Comparison of ENCODE assay signal across 9 cellular contexts in genomic region chr6:149246691-149247384, GRCh38.
A peak's percentile ranks its signal among the peaks of the same experiment; 100 is the strongest.
DNase-seq lines count a peak whose midpoint lies in the region; ATAC-seq and TF ChIP-seq lines count a peak whose summit lies in the region.
"Had no signal": no experiment of that assay in that cellular context is flagged by ENCODE, and none has a peak within 500 bp of the region (broad histone marks: within the 10 kb centered on the region; RNA-seq: fewer than 3 reads in every experiment).

No MANE protein-coding gene starts in this region.

- POLR2A ChIA-PET in CD4-positive, alpha-beta T cell (lab: Charles Lee) = interaction anchor here (0.5 to 0.6 kb wide), 2 partner anchors 12 to 34 kb away, joined by 3 read pairs; no protein-coding TSS in a partner anchor
- POLR2A ChIA-PET in MCF 10A (lab: Yijun Ruan, JAX) = interaction anchor here (0.6 to 0.7 kb wide), 2 partner anchors 69 to 88 kb away, joined by 3 to 4 read pairs; no protein-coding TSS in a partner anchor

- H3K27me3 ChIP-seq in CD4-positive, alpha-beta T cell (ENCODE audit: control insufficient read depth, insufficient read depth, low read length) = no peaks in the 10 kb centered on the region
- no peaks in the 10 kb centered on the region for H3K27me3 ChIP-seq in dorsolateral prefrontal cortex
- H3K27me3 ChIP-seq: ovary had no signal

- H3K36me3 Mint-ChIP-seq in endothelial cell (ENCODE audit: low read depth, unreplicated experiment) = peaks cover 13% of the 10 kb centered on the region
- H3K36me3 Mint-ChIP-seq in CD4-positive, alpha-beta T cell (ENCODE audit: low read depth) = no peaks in the 10 kb centered on the region
- peaks cover 4% of the 10 kb centered on the region for H3K36me3 Mint-ChIP-seq in MCF 10A (ENCODE audit: insufficient read depth, unreplicated experiment)

- in situ Hi-C loops in GM13977 (cut with MboI; ENCODE audit: low pct_unique_long_range_greater_than_20kb, low sequenced_read_pairs, unreplicated experiment) = no loop called here

- H3K27me3 Mint-ChIP-seq in endothelial cell (ENCODE audit: unreplicated experiment) (peaks cover 5% of the 10 kb centered on the region), MCF 10A (ENCODE audit: insufficient read depth, unreplicated experiment) (no peaks in the 10 kb centered on the region)
- H3K27me3 Mint-ChIP-seq in CD4-positive, alpha-beta T cell = no peaks in the 10 kb centered on the region

- CTCF ChIA-PET in CD4-positive, alpha-beta T cell (lab: Charles Lee) = no interaction called here
- CTCF ChIA-PET in MCF 10A (lab: Yijun Ruan, JAX) = no interaction called here

- BruUV-seq in MCF 10A (replicated peaks; lab: Mats Ljungman, UMichigan) = no TSS peak

- H3K9me3 Mint-ChIP-seq in endothelial cell (ENCODE audit: unreplicated experiment) (no peaks in the 10 kb centered on the region), MCF 10A (ENCODE audit: unreplicated experiment) (no peaks in the 10 kb centered on the region)
- H3K9me3 Mint-ChIP-seq in CD4-positive, alpha-beta T cell = no peaks in the 10 kb centered on the region

- peaks cover 27% of the 10 kb centered on the region for H3K4me1 Mint-ChIP-seq in endothelial cell (ENCODE audit: unreplicated experiment)
- H3K4me1 Mint-ChIP-seq in CD4-positive, alpha-beta T cell (ENCODE audit: low read depth) = peaks cover 33% of the 10 kb centered on the region
- H3K4me1 Mint-ChIP-seq in MCF 10A (ENCODE audit: insufficient read depth, unreplicated experiment) = peaks cover 22% of the 10 kb centered on the region

- H3K4me3 Mint-ChIP-seq in endothelial cell (ENCODE audit: unreplicated experiment) (no peak overlapping the region), MCF 10A (ENCODE audit: unreplicated experiment) (no peak overlapping the region)
- no peak overlapping the region for H3K4me3 Mint-ChIP-seq in CD4-positive, alpha-beta T cell

- DNase-seq in GM13977 (ENCODE audit: low spot score) = peak; percentile 36
- DNase-seq in endothelial cell (ENCODE audit: low spot score) = no peak
- DNase-seq in sciatic nerve (ENCODE audit: low spot score) = no peak
- no peak for DNase-seq in CD4-positive, alpha-beta T cell
- DNase-seq in dorsolateral prefrontal cortex = no peak
- no peak for DNase-seq in MCF 10A (ENCODE audit: unreplicated experiment)
- DNase-seq: ovary had no signal

- peak; percentile 98 for ATAC-seq in GM21423 (IDR thresholded peaks at IDR 0.05; ENCODE audit: unreplicated experiment)
- peak; percentile 94 for ATAC-seq in HG03442 (IDR thresholded peaks at IDR 0.05; ENCODE audit: unreplicated experiment)
- ATAC-seq in sciatic nerve = no peak
- ATAC-seq in CD4-positive, alpha-beta T cell (ENCODE audit: poor library complexity) = no peak

- H3K27ac ChIP-seq in CD4-positive, alpha-beta T cell (ENCODE audit: low read depth, low read length) = no peak overlapping the region
- peak overlapping the region in 19 of 59 donors; percentile 3 to 62 (median 32) for H3K27ac ChIP-seq in dorsolateral prefrontal cortex
- H3K27ac ChIP-seq: ovary had no signal

- peak overlapping the region in 2 of 59 donors; percentile 24 to 27 for H3K4me3 ChIP-seq in dorsolateral prefrontal cortex
- H3K4me3 ChIP-seq: ovary had no signal

- intact Hi-C loops in sciatic nerve (cut with DNase I) (no loop called here), dorsolateral prefrontal cortex (cut with DNase I) (no loop called here), MCF 10A (cut with micrococcal nuclease) (no loop called here)
- intact Hi-C loops in CD4-positive, alpha-beta T cell (cut with DNase I, micrococcal nuclease) = no loop called here

- H3K27ac Mint-ChIP-seq in endothelial cell (ENCODE audit: unreplicated experiment) = peak overlapping the region; percentile 40
- no peak overlapping the region for H3K27ac Mint-ChIP-seq in CD4-positive, alpha-beta T cell
- no peak overlapping the region for H3K27ac Mint-ChIP-seq in MCF 10A (ENCODE audit: low read depth, unreplicated experiment)

- no peaks in the 10 kb centered on the region for H3K9me3 ChIP-seq in CD4-positive, alpha-beta T cell (ENCODE audit: control insufficient read depth, low read length)
- H3K9me3 ChIP-seq: ovary had no signal

- no peak for TF ChIP-seq CTCF in GM13977 (IDR thresholded peaks at IDR 0.05; ENCODE audit: extremely low read depth, insufficient read depth, missing control alignments)
- TF ChIP-seq CTCF in endothelial cell (IDR thresholded peaks at IDR 0.05; ENCODE audit: unreplicated experiment) = no peak
- no peak for TF ChIP-seq CTCF in CD4-positive, alpha-beta T cell (IDR thresholded peaks at IDR 0.05)
- no peak for TF ChIP-seq CTCF in dorsolateral prefrontal cortex (IDR thresholded peaks at IDR 0.05 in 54 of 56, conservative IDR thresholded peaks at IDR 0.05 in 2 of 56; ENCODE audit: low read depth in 1 of 56, partially characterized antibody in 56 of 56)
- TF ChIP-seq CTCF in MCF 10A (IDR thresholded peaks at IDR 0.05; ENCODE audit: unreplicated experiment) = no peak

Comparison
In these comparisons a context has a peak if more than half of its experiments do, and no peak if none do; other contexts are left out.
1. ATAC-seq: peak in GM21423 (single experiment) and HG03442 (single experiment); none in sciatic nerve (single experiment) and CD4-positive, alpha-beta T cell (single experiment).